Comparison of ENCODE assay signal across 29 cellular contexts in genomic region chr16:23575834-23576233, GRCh38. TPM values are rescaled to one million over a fixed set of nuclear protein-coding genes. Genes with fewer than 3 reads are reported as not detected.
DNase-seq lines count a peak whose midpoint lies in the region; ATAC-seq and TF ChIP-seq lines count a peak whose summit lies in the region.
"Had no signal": no experiment of that assay in that cellular context is flagged by ENCODE, and none has a peak within 500 bp of the region (broad histone marks: within the 10 kb centered on the region; RNA-seq: fewer than 3 reads in every experiment).

No MANE protein-coding gene starts in this region.

- H3K9me3 Mint-ChIP-seq in activated CD8-positive, alpha-beta T cell treated with anti-CD3 and anti-CD28 coated beads, Interleukin-2, amount 10 ng/mL, durations not matched to agents 7 days and 5 days (ENCODE audit: insufficient read depth) = no peaks in the 10 kb centered on the region
- H3K9me3 Mint-ChIP-seq in activated CD8-positive, alpha-beta T cell treated with anti-CD3 and anti-CD28 coated beads for 36 hours = no peaks in the 10 kb centered on the region
- no peaks in the 10 kb centered on the region for H3K9me3 Mint-ChIP-seq in HFFc6
- H3K9me3 Mint-ChIP-seq in immature natural killer cell = no peaks in the 10 kb centered on the region
- H3K9me3 Mint-ChIP-seq: activated naive CD4-positive, alpha-beta T cell treated with anti-CD3 and anti-CD28 coated beads, Interleukin-2, amount 50 U/mL, for 72 hours; CD4-positive, alpha-beta memory T cell; neural crest cell; stimulated activated naive B cell treated with anti-CD40 and anti-IgM and Interleukin-4, amounts not matched to agents 10 μg/mL and 1 μg/mL and 100 μg/mL, for 72 hours had no signal

- peak; percentile 42 for ATAC-seq in activated CD8-positive, alpha-beta T cell treated with anti-CD3 and anti-CD28 coated beads, Interleukin-2, amount 10 ng/mL, durations not matched to agents 7 days and 5 days
- ATAC-seq in activated CD8-positive, alpha-beta T cell treated with anti-CD3 and anti-CD28 coated beads for 36 hours = no peak
- ATAC-seq in HG03280 (IDR thresholded peaks at IDR 0.05; ENCODE audit: unreplicated experiment) = no peak
- ATAC-seq: left lobe of liver; pancreas; stimulated activated naive B cell treated with anti-CD40 and anti-IgM and Interleukin-4, amounts not matched to agents 10 μg/mL and 1 μg/mL and 100 μg/mL, for 72 hours had no signal

- H3K27ac ChIP-seq in SK-N-MC = 0 out of 2 replicates have a peak overlapping the region, but pooled peaks have one; percentile 7
- H3K27ac ChIP-seq in mesendoderm (ENCODE audit: low read depth, low read length) = no peak overlapping the region
- H3K27ac ChIP-seq in left ventricle myocardium inferior (replicated peaks) = no peak overlapping the region
- H3K27ac ChIP-seq: epithelial cell of prostate, pancreas, skin epidermis, suprapubic skin had no signal

- no peak overlapping the region for H2BK5ac ChIP-seq in mesendoderm (ENCODE audit: low read length)

- POLR2A ChIA-PET in activated CD8-positive, alpha-beta T cell treated with anti-CD3 and anti-CD28 coated beads, Interleukin-2, amount 10 ng/mL, durations not matched to agents 7 days and 5 days (lab: Charles Lee) = no interaction called here
- POLR2A ChIA-PET in activated CD8-positive, alpha-beta T cell treated with anti-CD3 and anti-CD28 coated beads for 36 hours (lab: Charles Lee) = interaction anchor here (1.1 kb wide), 1 partner anchor 10 kb away, joined by 3 read pairs; no protein-coding TSS in a partner anchor

- H3K27ac Mint-ChIP-seq in activated CD8-positive, alpha-beta T cell treated with anti-CD3 and anti-CD28 coated beads, Interleukin-2, amount 10 ng/mL, durations not matched to agents 7 days and 5 days = no peak overlapping the region
- H3K27ac Mint-ChIP-seq in activated CD8-positive, alpha-beta T cell treated with anti-CD3 and anti-CD28 coated beads for 36 hours = no peak overlapping the region
- H3K27ac Mint-ChIP-seq in HFFc6 (no peak overlapping the region), immature natural killer cell (no peak overlapping the region)
- H3K27ac Mint-ChIP-seq: stimulated activated naive B cell treated with anti-CD40 and anti-IgM and Interleukin-4, amounts not matched to agents 10 μg/mL and 1 μg/mL and 100 μg/mL, for 72 hours had no signal

- TF ChIP-seq CTCF in activated CD8-positive, alpha-beta T cell treated with anti-CD3 and anti-CD28 coated beads for 36 hours (IDR thresholded peaks at IDR 0.05) = no peak
- TF ChIP-seq CTCF in HFFc6 (IDR thresholded peaks at IDR 0.05) = no peak
- no peak for TF ChIP-seq CTCF in left ventricle myocardium inferior (IDR thresholded peaks at IDR 0.05; ENCODE audit: borderline replicate concordance)

- H3K27me3 ChIP-seq in mesendoderm (ENCODE audit: insufficient read depth, low read length, poor library complexity) (no peaks in the 10 kb centered on the region), left ventricle myocardium inferior (ENCODE audit: low read depth) (no peaks in the 10 kb centered on the region)
- H3K27me3 ChIP-seq: pancreas, suprapubic skin had no signal

- no peaks in the 10 kb centered on the region for H3K79me2 ChIP-seq in mesendoderm (ENCODE audit: control insufficient read depth, insufficient read depth, low read length)

- no peak overlapping the region for H3K18ac ChIP-seq in mesendoderm (ENCODE audit: low read length)

- no CpG with 5 or more reads among the region's 3 CpGs for WGBS in mesendoderm (ENCODE audit: extremely low coverage, insufficient coverage, low lambda C conversion rate)

- intact Hi-C loops in activated CD8-positive, alpha-beta T cell treated with anti-CD3 and anti-CD28 coated beads for 36 hours (cut with micrococcal nuclease) = no loop called here
- intact Hi-C loops in left ventricle myocardium inferior (cut with micrococcal nuclease) = no loop called here

- H3K23ac ChIP-seq in mesendoderm (ENCODE audit: low read length) = no peak overlapping the region

- DNase-seq in activated CD8-positive, alpha-beta T cell treated with anti-CD3 and anti-CD28 coated beads, Interleukin-2, amount 10 ng/mL, durations not matched to agents 7 days and 5 days = no peak
- no peak for DNase-seq in activated CD8-positive, alpha-beta T cell treated with anti-CD3 and anti-CD28 coated beads for 36 hours
- DNase-seq in HFFc6 = peak; percentile 12
- DNase-seq in SK-N-MC (ENCODE audit: low read depth, low spot score) = no peak
- DNase-seq in mesendoderm = peak; percentile 54
- DNase-seq in left ventricle myocardium inferior = no peak
- no peak for DNase-seq in immature natural killer cell
- DNase-seq: activated CD4-positive, alpha-beta T cell treated with anti-CD3 and anti-CD28 coated beads for 4 hours; activated CD8-positive, alpha-beta memory T cell treated with anti-CD3 and anti-CD28 coated beads for 24 hours; activated effector memory CD4-positive, alpha-beta T cell treated with Interleukin-2 at 50 U/mL for 16 hours; amygdala; CD4-positive, alpha-beta memory T cell; effector CD8-positive, alpha-beta T cell; HCEC 1CT; mesenchymal stem cell; NCI-H1105; NCI-H187; NCI-H524 treated with DMSO at 0.1 percent for 48 hours; NK-92 treated with Interleukin-12 subunit alpha and Interleukin-12 subunit beta, amount 100 ng/mL, for 24 hours; pancreas; retina; stimulated activated naive B cell treated with anti-CD40 and anti-IgM and Interleukin-4, amounts not matched to agents 10 μg/mL and 1 μg/mL and 100 μg/mL, for 72 hours had no signal

- no peak overlapping the region for H3K4me2 ChIP-seq in mesendoderm (ENCODE audit: low read length)

- no peak overlapping the region for H4K8ac ChIP-seq in mesendoderm (ENCODE audit: low read depth, low read length)

- H2AK5ac ChIP-seq in mesendoderm (ENCODE audit: low read length) = no peak overlapping the region

- H3K27me3 Mint-ChIP-seq in activated CD8-positive, alpha-beta T cell treated with anti-CD3 and anti-CD28 coated beads, Interleukin-2, amount 10 ng/mL, durations not matched to agents 7 days and 5 days (ENCODE audit: low read depth) = no peaks in the 10 kb centered on the region
- H3K27me3 Mint-ChIP-seq in activated CD8-positive, alpha-beta T cell treated with anti-CD3 and anti-CD28 coated beads for 36 hours = no peaks in the 10 kb centered on the region
- no peaks in the 10 kb centered on the region; the same call in 1 of the 2 replicates for H3K27me3 Mint-ChIP-seq in HFFc6 (ENCODE audit: insufficient read depth)
- H3K27me3 Mint-ChIP-seq in immature natural killer cell (ENCODE audit: low read depth in 3 of 3) = peaks cover 0 to 2% (median 1%) of the 10 kb centered on the region in 3 donors
- H3K27me3 Mint-ChIP-seq: CD4-positive, alpha-beta memory T cell; stimulated activated naive B cell treated with anti-CD40 and anti-IgM and Interleukin-4, amounts not matched to agents 10 μg/mL and 1 μg/mL and 100 μg/mL, for 72 hours had no signal

- H3K4me1 ChIP-seq in mesendoderm (ENCODE audit: control insufficient read depth, low read depth, low read length) (no peaks in the 10 kb centered on the region), left ventricle myocardium inferior (peaks cover 18% of the 10 kb centered on the region)

- no peak overlapping the region for H3K56ac ChIP-seq in mesendoderm (ENCODE audit: low read length)

- no peak overlapping the region for H3K4me3 Mint-ChIP-seq in activated CD8-positive, alpha-beta T cell treated with anti-CD3 and anti-CD28 coated beads, Interleukin-2, amount 10 ng/mL, durations not matched to agents 7 days and 5 days
- H3K4me3 Mint-ChIP-seq in activated CD8-positive, alpha-beta T cell treated with anti-CD3 and anti-CD28 coated beads for 36 hours = no peak overlapping the region
- H3K4me3 Mint-ChIP-seq in HFFc6 (no peak overlapping the region), immature natural killer cell (no peak overlapping the region)
- H3K4me3 Mint-ChIP-seq: CD4-positive, alpha-beta memory T cell; neural crest cell; stimulated activated naive B cell treated with anti-CD40 and anti-IgM and Interleukin-4, amounts not matched to agents 10 μg/mL and 1 μg/mL and 100 μg/mL, for 72 hours had no signal

- H3K4ac ChIP-seq in mesendoderm (ENCODE audit: low read depth, low read length) = no peak overlapping the region

- H3K9me3 ChIP-seq in SK-N-MC (ENCODE audit: low read depth, low read length) (no peaks in the 10 kb centered on the region), left ventricle myocardium inferior (replicated peaks) (no peaks in the 10 kb centered on the region)
- H3K9me3 ChIP-seq: pancreas, suprapubic skin had no signal

- H2BK120ac ChIP-seq in mesendoderm (ENCODE audit: low read depth, low read length) = no peak overlapping the region

- peaks cover 1% of the 10 kb centered on the region for H3K79me1 ChIP-seq in mesendoderm (ENCODE audit: low read length)

- H2BK15ac ChIP-seq in mesendoderm (replicated peaks; ENCODE audit: low read depth) = no peak overlapping the region

- no peaks in the 10 kb centered on the region for H3K4me1 Mint-ChIP-seq in activated CD8-positive, alpha-beta T cell treated with anti-CD3 and anti-CD28 coated beads, Interleukin-2, amount 10 ng/mL, durations not matched to agents 7 days and 5 days (ENCODE audit: low read depth)
- H3K4me1 Mint-ChIP-seq in activated CD8-positive, alpha-beta T cell treated with anti-CD3 and anti-CD28 coated beads for 36 hours (ENCODE audit: low read depth) = no peaks in the 10 kb centered on the region
- H3K4me1 Mint-ChIP-seq in HFFc6 (ENCODE audit: low read depth) (no peaks in the 10 kb centered on the region; the same call in 1 of the 2 replicates), immature natural killer cell (no peaks in the 10 kb centered on the region)
- H3K4me1 Mint-ChIP-seq: CD4-positive, alpha-beta memory T cell; neural crest cell had no signal

- CTCF ChIA-PET in activated CD8-positive, alpha-beta T cell treated with anti-CD3 and anti-CD28 coated beads, Interleukin-2, amount 10 ng/mL, durations not matched to agents 7 days and 5 days (lab: Charles Lee) = interaction anchor here (0.7 to 1.0 kb wide), 3 partner anchors 11 to 140 kb away, joined by 3 read pairs; no protein-coding TSS in a partner anchor
- CTCF ChIA-PET in activated CD8-positive, alpha-beta T cell treated with anti-CD3 and anti-CD28 coated beads for 36 hours (lab: Charles Lee) = interaction anchor here (1.0 to 1.5 kb wide), 2 partner anchors 18 to 21 kb away, joined by 3 to 4 read pairs; partner anchors contain the start of genes NDUFAB1 and UBFD1

- no peak overlapping the region for H4K5ac ChIP-seq in mesendoderm (ENCODE audit: low read length)

- H3K36me3 Mint-ChIP-seq in activated CD8-positive, alpha-beta T cell treated with anti-CD3 and anti-CD28 coated beads, Interleukin-2, amount 10 ng/mL, durations not matched to agents 7 days and 5 days (ENCODE audit: low read depth) = peaks cover 25% of the 10 kb centered on the region
- peaks cover 19% of the 10 kb centered on the region for H3K36me3 Mint-ChIP-seq in activated CD8-positive, alpha-beta T cell treated with anti-CD3 and anti-CD28 coated beads for 36 hours (ENCODE audit: low read depth)
- peaks cover 18% of the 10 kb centered on the region for H3K36me3 Mint-ChIP-seq in HFFc6 (ENCODE audit: low read depth)
- H3K36me3 Mint-ChIP-seq in immature natural killer cell = peaks cover 7 to 18% (median 18%) of the 10 kb centered on the region in 3 donors

- H3K9ac ChIP-seq in SK-N-MC (ENCODE audit: insufficient read length) (no peak overlapping the region), mesendoderm (ENCODE audit: low read length) (no peak overlapping the region)

- H3K4me3 ChIP-seq in SK-N-MC = no peak overlapping the region
- no peak overlapping the region for H3K4me3 ChIP-seq in mesendoderm (ENCODE audit: low read length)
- no peak overlapping the region for H3K4me3 ChIP-seq in left ventricle myocardium inferior
- H3K4me3 ChIP-seq: pancreas, skin epidermis, suprapubic skin had no signal

- H3K36me3 ChIP-seq in SK-N-MC (ENCODE audit: insufficient read depth, low read length) (peaks cover 57% of the 10 kb centered on the region), mesendoderm (ENCODE audit: control insufficient read depth, insufficient read depth, low read length) (peaks cover 5% of the 10 kb centered on the region), left ventricle myocardium inferior (peaks cover 90% of the 10 kb centered on the region)

RNA-seq across cellular contexts. Expression of gene UBFD1, which starts 18.3 kb away (rescaled TPM):
- total RNA-seq in activated CD8-positive, alpha-beta T cell treated with anti-CD3 and anti-CD28 coated beads, Interleukin-2, amount 10 ng/mL, durations not matched to agents 7 days and 5 days = 10 to 100 TPM; 40.2 to 46.3 TPM
- total RNA-seq in activated CD8-positive, alpha-beta T cell treated with anti-CD3 and anti-CD28 coated beads for 36 hours = 10 to 100 TPM; 51.8 to 54.1 TPM
- total RNA-seq in HFFc6 (2021; fragmentation: NEBNext Ultra II Directional; extraction: Animal tissue kit (Norgen Biotek cat#: 25700)) = 100 to 1,000 TPM in 3 of 6 experiments, 10 to 100 TPM in 3; 94.1 to 130 (median 99.2) TPM
- polyA plus RNA-seq in mesendoderm (2013, experiment 1 of 2) = 45.0 TPM
- polyA plus RNA-seq in mesendoderm (2013, experiment 2 of 2) = 45.0 TPM
- 61.4 TPM for total RNA-seq in left ventricle myocardium inferior
- polyA plus RNA-seq in immature natural killer cell = 10 to 100 TPM; 13.1 to 18.8 (median 14.2) TPM

RNA-seq across cellular contexts. Expression of gene EARS2, which starts 18.7 kb away (rescaled TPM):
- 10 to 100 TPM; 16.3 to 16.4 TPM for total RNA-seq in activated CD8-positive, alpha-beta T cell treated with anti-CD3 and anti-CD28 coated beads, Interleukin-2, amount 10 ng/mL, durations not matched to agents 7 days and 5 days
- total RNA-seq in activated CD8-positive, alpha-beta T cell treated with anti-CD3 and anti-CD28 coated beads for 36 hours = 10 to 100 TPM; 25.7 to 29.1 TPM
- total RNA-seq in HFFc6 (2021; fragmentation: NEBNext Ultra II Directional; extraction: Animal tissue kit (Norgen Biotek cat#: 25700)) = 10 to 100 TPM; 22.1 to 30.8 (median 27.0) TPM
- polyA plus RNA-seq in mesendoderm (2013, experiment 1 of 2) = 20.5 TPM
- polyA plus RNA-seq in mesendoderm (2013, experiment 2 of 2) = 18.2 TPM
- total RNA-seq in left ventricle myocardium inferior = 21.1 TPM
- polyA plus RNA-seq in immature natural killer cell = 10 to 100 TPM in 1 of 3 donors, 1 to 10 TPM in 2; 6.3 to 14.1 (median 9.5) TPM

RNA-seq across cellular contexts. Expression of gene NDUFAB1, which starts 20.3 kb away (rescaled TPM):
- 100 to 1,000 TPM; 100 to 105 TPM for total RNA-seq in activated CD8-positive, alpha-beta T cell treated with anti-CD3 and anti-CD28 coated beads, Interleukin-2, amount 10 ng/mL, durations not matched to agents 7 days and 5 days
- 100 to 1,000 TPM; 157 to 162 TPM for total RNA-seq in activated CD8-positive, alpha-beta T cell treated with anti-CD3 and anti-CD28 coated beads for 36 hours
- total RNA-seq in HFFc6 (2021; fragmentation: NEBNext Ultra II Directional; extraction: Animal tissue kit (Norgen Biotek cat#: 25700)) = 100 to 1,000 TPM in 1 of 6 experiments, 10 to 100 TPM in 5; 79.4 to 101 (median 89.0) TPM
- polyA plus RNA-seq in mesendoderm (2013, experiment 1 of 2) = 256 TPM
- polyA plus RNA-seq in mesendoderm (2013, experiment 2 of 2) = 246 TPM
- 464 TPM for total RNA-seq in left ventricle myocardium inferior
- 100 to 1,000 TPM; 182 to 257 (median 231) TPM for polyA plus RNA-seq in immature natural killer cell

Comparison
In these comparisons a context has a peak if more than half of its experiments do, and no peak if none do; other contexts are left out.
1. DNase-seq: peak in HFFc6 (single experiment) and mesendoderm (single experiment); none in activated CD8-positive, alpha-beta T cell treated with anti-CD3 and anti-CD28 coated beads, Interleukin-2, amount 10 ng/mL, durations not matched to agents 7 days and 5 days (single experiment), activated CD8-positive, alpha-beta T cell treated with anti-CD3 and anti-CD28 coated beads for 36 hours (single experiment), SK-N-MC (single experiment), left ventricle myocardium inferior (single experiment) and immature natural killer cell (0 of 3).